8 cellular contexts compared by ENCODE assay signal in the genomic region with DNA sequence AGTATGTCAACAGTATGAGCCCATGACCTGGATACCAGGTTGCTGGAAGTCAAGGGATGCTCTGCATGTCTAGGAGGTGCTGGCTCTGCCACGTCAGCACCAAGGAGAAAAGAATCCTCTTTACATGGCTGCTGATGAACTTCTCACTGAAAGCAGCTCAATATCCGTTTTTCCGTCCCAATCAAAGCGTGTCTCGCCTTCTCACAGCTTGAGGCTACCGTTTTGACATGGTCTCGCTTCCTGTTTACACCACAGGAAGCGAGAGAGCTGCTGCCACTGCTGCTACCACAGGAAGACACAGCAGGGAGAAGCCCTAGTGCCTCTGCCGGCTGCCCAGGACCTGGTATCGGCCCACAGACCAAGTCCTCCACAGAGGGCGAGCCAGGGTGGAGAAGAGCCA. TPM values are rescaled to one million over a fixed set of nuclear protein-coding genes. Genes with fewer than 3 reads are reported as not detected.
DNase-seq lines count a peak whose midpoint lies in the region; ATAC-seq and TF ChIP-seq lines count a peak whose summit lies in the region.

No MANE protein-coding gene starts in this region.

- peak; percentile 44 for ATAC-seq in GM19467 (IDR thresholded peaks at IDR 0.05; ENCODE audit: unreplicated experiment)

- WGBS in endodermal cell (ENCODE audit: insufficient coverage in 1 of 2, insufficient read length in 1 of 2), 2 experiments: 85 to 86% methylated on average over 11 of the region's 11 CpGs

- no peaks in the 10 kb centered on the region for H3K9me3 ChIP-seq in endodermal cell (ENCODE audit: control insufficient read depth, low read length)

- H3K27me3 Mint-ChIP-seq in activated CD4-positive, alpha-beta T cell treated with anti-CD3 and anti-CD28 coated beads, Interleukin-2, amount 10 ng/mL, durations not matched to agents 24 days and 14 days: no peaks in the 10 kb centered on the region
- H3K27me3 Mint-ChIP-seq in endodermal cell (ENCODE audit: insufficient read depth): peaks cover 35% of the 10 kb centered on the region

- H3K27ac ChIP-seq in HL-60 (replicated peaks) (peak overlapping the region; percentile 78), endodermal cell (ENCODE audit: low read depth, low read length) (no peak overlapping the region)

- peak overlapping the region; percentile 94 for H3K4me3 Mint-ChIP-seq in activated CD4-positive, alpha-beta T cell treated with anti-CD3 and anti-CD28 coated beads, Interleukin-2, amount 10 ng/mL, durations not matched to agents 24 days and 14 days
- no peak overlapping the region for H3K4me3 Mint-ChIP-seq in endodermal cell

- peaks cover 51% of the 10 kb centered on the region for H3K36me3 Mint-ChIP-seq in activated CD4-positive, alpha-beta T cell treated with anti-CD3 and anti-CD28 coated beads, Interleukin-2, amount 10 ng/mL, durations not matched to agents 24 days and 14 days (ENCODE audit: low read depth)
- no peaks in the 10 kb centered on the region for H3K36me3 Mint-ChIP-seq in endodermal cell (ENCODE audit: low read depth)

- H3K27ac Mint-ChIP-seq in activated CD4-positive, alpha-beta T cell treated with anti-CD3 and anti-CD28 coated beads, Interleukin-2, amount 10 ng/mL, durations not matched to agents 24 days and 14 days: peak overlapping the region; percentile 95
- no peak overlapping the region for H3K27ac Mint-ChIP-seq in endodermal cell

- H3K9me3 Mint-ChIP-seq in activated CD4-positive, alpha-beta T cell treated with anti-CD3 and anti-CD28 coated beads, Interleukin-2, amount 10 ng/mL, durations not matched to agents 24 days and 14 days: no peaks in the 10 kb centered on the region
- no peaks in the 10 kb centered on the region for H3K9me3 Mint-ChIP-seq in endodermal cell

- H3K4me1 Mint-ChIP-seq in activated CD4-positive, alpha-beta T cell treated with anti-CD3 and anti-CD28 coated beads, Interleukin-2, amount 10 ng/mL, durations not matched to agents 24 days and 14 days: peaks cover 75% of the 10 kb centered on the region
- H3K4me1 Mint-ChIP-seq in endodermal cell: peaks cover 7% of the 10 kb centered on the region

- peak overlapping the region; percentile 55 for H3K4me3 ChIP-seq in HL-60 (replicated peaks; ENCODE audit: insufficient read depth, low read length)
- H3K4me3 ChIP-seq in endodermal cell (ENCODE audit: low read length): no peak overlapping the region

- no peaks in the 10 kb centered on the region for H3K4me1 ChIP-seq in endodermal cell (ENCODE audit: control insufficient read depth, insufficient read depth, low read length)

- peak; percentile 94 for DNase-seq in CD1c-positive myeloid dendritic cell (ENCODE audit: extremely low spot score)
- DNase-seq in HL-60 (ENCODE audit: low read depth in 1 of 2, low spot score in 1 of 2): peak; percentile 68 to 92
- peak; percentile 94 for DNase-seq in activated CD4-positive, alpha-beta T cell treated with anti-CD3 and anti-CD28 coated beads, Interleukin-2, amount 10 ng/mL, durations not matched to agents 24 days and 14 days
- peak; percentile 53 for DNase-seq in endodermal cell
- peak; percentile 65 to 66 for DNase-seq in stimulated activated CD4-positive, alpha-beta T cell treated with anti-CD3 and anti-CD28 coated beads, Interleukin-15, amount 100 ng/mL, for 48 hours (ENCODE audit: low read depth in 2 of 2)
- DNase-seq in glomerular visceral epithelial cell (ENCODE audit: extremely low spot score): no peak
- no peak for DNase-seq in NCI-H2171 treated with DMSO at 0.1 percent for 48 hours (lab: John Stamatoyannopoulos, UW)

- H3K9ac ChIP-seq in endodermal cell (ENCODE audit: extremely low read depth, low read length, poor library complexity, severe bottlenecking): no peak overlapping the region

- no peaks in the 10 kb centered on the region for H3K27me3 ChIP-seq in HL-60 (ENCODE audit: insufficient read depth, poor library complexity, severe bottlenecking)
- H3K27me3 ChIP-seq in endodermal cell (ENCODE audit: control insufficient read depth, insufficient read depth, low read length, poor library complexity, severe bottlenecking): no peaks in the 10 kb centered on the region

- H3K36me3 ChIP-seq in endodermal cell (ENCODE audit: control insufficient read depth, insufficient read depth, low read length): no peaks in the 10 kb centered on the region

- intact Hi-C loops in activated CD4-positive, alpha-beta T cell treated with anti-CD3 and anti-CD28 coated beads, Interleukin-2, amount 10 ng/mL, durations not matched to agents 24 days and 14 days (cut with micrococcal nuclease): loop anchor here (1.0 to 10.0 kb wide), 5 partner anchors 8 to 492 kb away; a partner anchor contains a TSS

- TF ChIP-seq CTCF in HL-60 (IDR thresholded peaks at IDR 0.05; ENCODE audit: insufficient read depth, low read length): no peak
- no peak for TF ChIP-seq CTCF in endodermal cell (conservative IDR thresholded peaks at IDR 0.05)

RNA-seq across cellular contexts. Expression of a gene that starts 27.3 kb away (rescaled TPM):
- 4.6 and 5.8 TPM in 2 replicates for total RNA-seq in activated CD4-positive, alpha-beta T cell treated with anti-CD3 and anti-CD28 coated beads, Interleukin-2, amount 10 ng/mL, durations not matched to agents 24 days and 14 days
- total RNA-seq in endodermal cell: 1 to 10 TPM; 2.0 to 5.4 TPM
- 5.0 TPM for polyA plus RNA-seq in endodermal cell (2013, experiment 1 of 2)
- polyA plus RNA-seq in endodermal cell (2013, experiment 2 of 2): 5.5 TPM

Comparison
In these comparisons a context has a peak if more than half of its experiments do, and no peak if none do; other contexts are left out.
1. DNase-seq: peak in CD1c-positive myeloid dendritic cell (single experiment), HL-60 (2 of 2), activated CD4-positive, alpha-beta T cell treated with anti-CD3 and anti-CD28 coated beads, Interleukin-2, amount 10 ng/mL, durations not matched to agents 24 days and 14 days (single experiment), endodermal cell (single experiment) and stimulated activated CD4-positive, alpha-beta T cell treated with anti-CD3 and anti-CD28 coated beads, Interleukin-15, amount 100 ng/mL, for 48 hours (2 of 2); none in glomerular visceral epithelial cell (single experiment) and NCI-H2171 treated with DMSO at 0.1 percent for 48 hours (single experiment).